Comparison of ENCODE assay signal across 8 cellular contexts in genomic region chrX:72094894-72095293, GRCh38.
DNase-seq lines count a peak whose midpoint lies in the region; ATAC-seq lines count a peak whose summit lies in the region.

No MANE protein-coding gene starts in this region.

- peak; percentile 68 for DNase-seq in activated naive CD4-positive, alpha-beta T cell treated with Interleukin-2 at 50 U/mL for 16 hours
- no peak for DNase-seq in activated naive CD4-positive, alpha-beta T cell treated with anti-CD3 and anti-CD28 coated beads, Interleukin-2, amount 50 U/mL, for 16 hours
- DNase-seq in T-helper 2 cell (peak; percentile 27 to 76 (median 62)), NCI-H2171 (lab: John Stamatoyannopoulos, UW) (no peak), HPDE6-E6E7 (ENCODE audit: extremely low spot score) (no peak)
- DNase-seq in effector CD4-positive, alpha-beta T cell = peak; percentile 54
- peak; percentile 34 to 45 for DNase-seq in stimulated activated CD4-positive, alpha-beta T cell treated with anti-CD3 and anti-CD28 coated beads, Interleukin-2, amount 100 ng/mL, for 24 hours

- peak; percentile 90 for ATAC-seq in HG03159 (IDR thresholded peaks at IDR 0.05; ENCODE audit: unreplicated experiment)

Comparison
In these comparisons a context has a peak if more than half of its experiments do, and no peak if none do; other contexts are left out.
1. DNase-seq: peak in activated naive CD4-positive, alpha-beta T cell treated with Interleukin-2 at 50 U/mL for 16 hours (single experiment), T-helper 2 cell (5 of 5), effector CD4-positive, alpha-beta T cell (single experiment) and stimulated activated CD4-positive, alpha-beta T cell treated with anti-CD3 and anti-CD28 coated beads, Interleukin-2, amount 100 ng/mL, for 24 hours (2 of 2); none in activated naive CD4-positive, alpha-beta T cell treated with anti-CD3 and anti-CD28 coated beads, Interleukin-2, amount 50 U/mL, for 16 hours (single experiment), NCI-H2171 (single experiment) and HPDE6-E6E7 (single experiment).